ENCODE assay signal across 7 cellular contexts in genomic region chr5:131399007-131399406, GRCh38.
DNase-seq lines count a peak whose midpoint lies in the region; ATAC-seq, FAIRE-seq and TF ChIP-seq lines count a peak whose summit lies in the region.
"Not testable (repeated sequence)": the region's sequence is repeated elsewhere in the genome, so short reads cannot be mapped to it uniquely, and the experiment has no call there.

No MANE protein-coding gene starts in this region.

- peak overlapping the region; percentile 32 for H3K27ac Mint-ChIP-seq in activated B cell treated with CpG ODN at 0.5 μM for 24 hours
- peak overlapping the region; percentile 81 for H3K27ac Mint-ChIP-seq in activated T-cell treated with anti-CD3 and anti-CD28 coated beads, Interleukin-2, amount 50 U/mL, for 24 hours
- peak overlapping the region; percentile 81 to 97 for H3K27ac Mint-ChIP-seq in activated naive CD4-positive, alpha-beta T cell treated with anti-CD3 and anti-CD28 coated beads, Interleukin-2, amount 50 U/mL, for 72 hours
- H3K27ac Mint-ChIP-seq in naive B cell: peak overlapping the region in 4 of 6 donors; percentile 25 to 95 (median 54)
- H3K27ac Mint-ChIP-seq in stimulated activated naive B cell treated with anti-CD40 and anti-IgM and Interleukin-4, amounts not matched to agents 10 μg/mL and 1 μg/mL and 100 μg/mL, for 72 hours: peak overlapping the region; percentile 73

- CTCF ChIA-PET in activated B cell treated with CpG ODN at 0.5 μM for 24 hours (lab: Charles Lee): not testable (repeated sequence)

- H3K4me1 Mint-ChIP-seq in activated B cell treated with CpG ODN at 0.5 μM for 24 hours (peaks cover 46% of the 10 kb centered on the region), naive B cell (peaks cover 26 to 32% (median 31%) of the 10 kb centered on the region in 3 donors)
- H3K4me1 Mint-ChIP-seq in activated T-cell treated with anti-CD3 and anti-CD28 coated beads, Interleukin-2, amount 50 U/mL, for 24 hours (ENCODE audit: low read depth): peaks cover 58% of the 10 kb centered on the region
- peaks cover 17 to 42% of the 10 kb centered on the region in 2 donors for H3K4me1 Mint-ChIP-seq in stimulated activated naive B cell treated with anti-CD40 and anti-IgM and Interleukin-4, amounts not matched to agents 10 μg/mL and 1 μg/mL and 100 μg/mL, for 72 hours

- H3K9me3 Mint-ChIP-seq in activated B cell treated with CpG ODN at 0.5 μM for 24 hours (peaks cover 17% of the 10 kb centered on the region), naive B cell (peaks cover 9 to 22% (median 10%) of the 10 kb centered on the region in 7 donors)
- H3K9me3 Mint-ChIP-seq in activated T-cell treated with anti-CD3 and anti-CD28 coated beads, Interleukin-2, amount 50 U/mL, for 24 hours: peaks cover 17% of the 10 kb centered on the region
- peaks cover 10 to 11% of the 10 kb centered on the region in 2 donors for H3K9me3 Mint-ChIP-seq in activated naive CD4-positive, alpha-beta T cell treated with anti-CD3 and anti-CD28 coated beads, Interleukin-2, amount 50 U/mL, for 72 hours
- not testable (repeated sequence) for H3K9me3 Mint-ChIP-seq in stimulated activated naive B cell treated with anti-CD40 and anti-IgM and Interleukin-4, amounts not matched to agents 10 μg/mL and 1 μg/mL and 100 μg/mL, for 72 hours

- ATAC-seq in activated B cell treated with CpG ODN at 0.5 μM for 24 hours (ENCODE audit: low read depth); activated naive CD4-positive, alpha-beta T cell treated with anti-CD3 and anti-CD28 coated beads, Interleukin-2, amount 50 U/mL, for 72 hours; naive B cell (ENCODE audit: low read depth in 2 of 2); stimulated activated naive B cell treated with anti-CD40 and anti-IgM and Interleukin-4, amounts not matched to agents 10 μg/mL and 1 μg/mL and 100 μg/mL, for 72 hours (replicated peaks): not testable (repeated sequence)

- H3K4me3 Mint-ChIP-seq in activated B cell treated with CpG ODN at 0.5 μM for 24 hours; activated T-cell treated with anti-CD3 and anti-CD28 coated beads, Interleukin-2, amount 50 U/mL, for 24 hours; stimulated activated naive B cell treated with anti-CD40 and anti-IgM and Interleukin-4, amounts not matched to agents 10 μg/mL and 1 μg/mL and 100 μg/mL, for 72 hours: not testable (repeated sequence)
- H3K4me3 Mint-ChIP-seq in naive B cell: peak overlapping the region in 2 of 8 donors; percentile 53 to 60

- intact Hi-C loops in activated B cell treated with CpG ODN at 0.5 μM for 24 hours (cut with micrococcal nuclease): not testable (repeated sequence)

- POLR2A ChIA-PET in activated B cell treated with CpG ODN at 0.5 μM for 24 hours (lab: Charles Lee): interaction anchor here (0.9 kb wide), 1 partner anchor 17 kb away, joined by 3 read pairs; no protein-coding TSS in a partner anchor

- not testable (repeated sequence) for TF ChIP-seq CTCF in activated B cell treated with CpG ODN at 0.5 μM for 24 hours (IDR thresholded peaks at IDR 0.05)

- not testable (repeated sequence) for TF ChIP-seq POLR2A in GM12891 (IDR thresholded peaks at IDR 0.05; ENCODE audit: low read depth, low read length)

- FAIRE-seq in GM12891 (lab: Jason Lieb, UNC): peak; percentile 41

- H3K27ac ChIP-seq in cingulate gyrus (ENCODE audit: low read depth, low read length): peak overlapping the region; percentile 55

- H3K36me3 Mint-ChIP-seq in activated B cell treated with CpG ODN at 0.5 μM for 24 hours (ENCODE audit: low read depth): peaks cover 71% of the 10 kb centered on the region
- H3K36me3 Mint-ChIP-seq in activated T-cell treated with anti-CD3 and anti-CD28 coated beads, Interleukin-2, amount 50 U/mL, for 24 hours (ENCODE audit: low read depth): peaks cover 90% of the 10 kb centered on the region
- H3K36me3 Mint-ChIP-seq in activated naive CD4-positive, alpha-beta T cell treated with anti-CD3 and anti-CD28 coated beads, Interleukin-2, amount 50 U/mL, for 72 hours: peaks cover 47 to 80% of the 10 kb centered on the region in 2 donors
- peaks cover 37 to 48% of the 10 kb centered on the region in 2 donors for H3K36me3 Mint-ChIP-seq in naive B cell
- peaks cover 58 to 67% of the 10 kb centered on the region in 2 donors for H3K36me3 Mint-ChIP-seq in stimulated activated naive B cell treated with anti-CD40 and anti-IgM and Interleukin-4, amounts not matched to agents 10 μg/mL and 1 μg/mL and 100 μg/mL, for 72 hours

- not testable (repeated sequence) for H3K27me3 Mint-ChIP-seq in activated B cell treated with CpG ODN at 0.5 μM for 24 hours; activated T-cell treated with anti-CD3 and anti-CD28 coated beads, Interleukin-2, amount 50 U/mL, for 24 hours; naive B cell; stimulated activated naive B cell treated with anti-CD40 and anti-IgM and Interleukin-4, amounts not matched to agents 10 μg/mL and 1 μg/mL and 100 μg/mL, for 72 hours

- not testable (repeated sequence) for DNase-seq in GM12891 (ENCODE audit: insufficient read length, low spot score); activated B cell treated with CpG ODN at 0.5 μM for 24 hours; activated T-cell treated with anti-CD3 and anti-CD28 coated beads, Interleukin-2, amount 50 U/mL, for 24 hours; activated naive CD4-positive, alpha-beta T cell treated with anti-CD3 and anti-CD28 coated beads, Interleukin-2, amount 50 U/mL, for 72 hours (ENCODE audit: low spot score in 2 of 2); naive B cell; stimulated activated naive B cell treated with anti-CD40 and anti-IgM and Interleukin-4, amounts not matched to agents 10 μg/mL and 1 μg/mL and 100 μg/mL, for 72 hours

TF ChIP-seq in GM12891, 5 proteins besides CTCF, POLR2A, EP300 and RAD21:
- TF ChIP-seq POLR2AphosphoS5 (IDR thresholded peaks at IDR 0.05; ENCODE audit: low read depth, low read length): 0 out of 2 replicates have a peak, but pooled peaks have one; percentile 59

Comparison
In these comparisons a context has a peak if more than half of its experiments do, and no peak if none do; other contexts are left out.
1. H3K27ac Mint-ChIP-seq: peak in every context shown above with its lines; median percentile 89 in activated naive CD4-positive, alpha-beta T cell treated with anti-CD3 and anti-CD28 coated beads, Interleukin-2, amount 50 U/mL, for 72 hours; 81 in activated T-cell treated with anti-CD3 and anti-CD28 coated beads, Interleukin-2, amount 50 U/mL, for 24 hours; 73 in stimulated activated naive B cell treated with anti-CD40 and anti-IgM and Interleukin-4, amounts not matched to agents 10 μg/mL and 1 μg/mL and 100 μg/mL, for 72 hours; 54 in naive B cell; 32 in activated B cell treated with CpG ODN at 0.5 μM for 24 hours.